Comparison of ENCODE assay signal across 1 cellular context in genomic region chr5:84602371-84602771, GRCh38.
TF ChIP-seq lines count a peak whose summit lies in the region.

No MANE protein-coding gene starts in this region.

TF ChIP-seq in GM12891, 5 proteins besides CTCF, POLR2A, EP300 and RAD21 (continued from another document):
- no peak for TF ChIP-seq TAF1 (IDR thresholded peaks at IDR 0.05; ENCODE audit: low read depth, low read length)
- TF ChIP-seq POU2F2 (IDR thresholded peaks at IDR 0.05; ENCODE audit: low read depth, low read length) = no peak
- TF ChIP-seq POLR2AphosphoS5 (IDR thresholded peaks at IDR 0.05; ENCODE audit: low read depth, low read length) = no peak
